In genomic region chr5:79235578-79236363, GRCh38 we compare ENCODE assay signal across 8 cellular contexts. TPM values are rescaled to one million over a fixed set of nuclear protein-coding genes. Genes with fewer than 3 reads are reported as not detected.
DNase-seq lines count a peak whose midpoint lies in the region; ATAC-seq and TF ChIP-seq lines count a peak whose summit lies in the region.

JMY (plus strand) TSS chr5:79236131; CDS start chr5:79236651, 520 bp downstream.

- peak; percentile 75 for DNase-seq in ACHN
- peak; percentile 55 for DNase-seq in NCI-H2227 treated with DMSO at 0.1 percent for 48 hours (lab: John Stamatoyannopoulos, UW)
- DNase-seq in activated CD4-positive, alpha-beta T cell treated with anti-CD3 and anti-CD28 coated beads for 24 hours (ENCODE audit: low read depth in 2 of 2): peak; percentile 68 to 71
- DNase-seq in chondrocyte (ENCODE audit: low spot score): peak; percentile 93
- peak; percentile 52 to 75 (median 64) for DNase-seq in stimulated activated CD4-positive, alpha-beta T cell treated with anti-CD3 and anti-CD28 coated beads, Interleukin-1b, Interleukin-23, amount 100 ng/mL, for 24 hours (ENCODE audit: low read depth in 4 of 4, low spot score in 1 of 4)

- peak; percentile 34 for TF ChIP-seq CTCF in chondrocyte (IDR thresholded peaks at IDR 0.05)

- H3K4me3 Mint-ChIP-seq in chondrocyte (ENCODE audit: unreplicated experiment): peak within 1 kb of the TSS; percentile 98

- H3K4me1 Mint-ChIP-seq in chondrocyte (ENCODE audit: low read depth): peaks cover 28% of the 10 kb centered on the region

- H3K27ac Mint-ChIP-seq in chondrocyte (ENCODE audit: unreplicated experiment): peak within 1 kb of the TSS; percentile 99

- H3K27ac ChIP-seq in layer of hippocampus (ENCODE audit: low read depth, low read length): peak within 1 kb of the TSS; percentile 84

- H3K36me3 Mint-ChIP-seq in chondrocyte (ENCODE audit: low read depth): no peaks in the 10 kb centered on the region

- H3K27me3 ChIP-seq in layer of hippocampus (ENCODE audit: control insufficient read depth, insufficient read depth, low read length): no peaks in the 10 kb centered on the region

- no peaks in the 10 kb centered on the region for H3K9me3 Mint-ChIP-seq in chondrocyte (ENCODE audit: low read depth)

- H3K27me3 Mint-ChIP-seq in chondrocyte (ENCODE audit: low read depth): no peaks in the 10 kb centered on the region

- in situ Hi-C loops in ACHN (cut with HindIII; ENCODE audit: low pct_ligation_motif_present, low pct_unique_long_range_greater_than_20kb, low sequenced_read_pairs): no loop called here

- ATAC-seq in GM18868 (IDR thresholded peaks at IDR 0.05; ENCODE audit: unreplicated experiment) (peak; percentile 79), HG03103 (IDR thresholded peaks at IDR 0.05; ENCODE audit: low read depth, unreplicated experiment) (peak; percentile 64)

RNA-seq across cellular contexts. Expression of gene JMY, which starts in this region (rescaled TPM):
- total RNA-seq in chondrocyte: 16.9 to 17.2 TPM (median 17.1 TPM) in 3 replicates

Comparison
In these comparisons a context has a peak if more than half of its experiments do, and no peak if none do; other contexts are left out.
1. Peak in every context shown above with its lines: DNase-seq, ATAC-seq and H3K27ac ChIP-seq.